21 cellular contexts compared by ENCODE assay signal in the genomic region with DNA sequence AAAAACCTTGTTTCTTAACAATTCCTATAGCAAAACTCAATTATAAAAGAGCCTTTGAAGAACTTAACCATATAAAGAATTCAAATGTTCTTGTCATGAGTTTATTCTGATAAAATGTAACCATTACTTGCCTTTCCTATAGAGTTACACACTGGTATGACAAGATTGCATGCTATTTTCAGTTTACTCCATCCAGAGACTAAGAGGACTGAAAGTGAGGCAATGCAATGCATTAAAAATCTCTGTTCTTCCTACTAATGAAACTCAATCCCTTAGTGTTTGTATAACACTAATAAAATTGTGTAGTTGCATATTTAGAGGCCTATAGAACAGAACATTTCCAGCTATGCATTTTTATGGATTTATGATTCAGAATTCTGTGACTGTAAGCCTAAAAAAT.
"Had no signal": no experiment of that assay in that cellular context is flagged by ENCODE, and none has a peak within 500 bp of the region (broad histone marks: within the 10 kb centered on the region; RNA-seq: fewer than 3 reads in every experiment).

No MANE protein-coding gene starts in this region.

- DNase-seq: activated CD4-positive, alpha-beta T cell treated with anti-CD3 and anti-CD28 coated beads, Interleukin-2, amount 10 ng/mL, durations not matched to agents 7 days and 5 days; activated CD8-positive, alpha-beta memory T cell treated with anti-CD3 and anti-CD28 coated beads, Interleukin-2, amount 50 U/mL, for 4 hours; activated naive CD4-positive, alpha-beta T cell treated with anti-CD3 and anti-CD28 coated beads, Interleukin-2, amount 10 ng/mL, durations not matched to agents 7 days and 5 days; activated naive CD8-positive, alpha-beta T cell treated with anti-CD3 and anti-CD28 coated beads, Interleukin-2, amount 50 U/mL, for 24 hours; activated T-cell treated with anti-CD3 and anti-CD28 coated beads, Interleukin-2, amount 50 U/mL, for 4 hours; effector memory CD4-positive, alpha-beta T cell; lower lobe of right lung; natural killer cell; right lobe of liver; stimulated activated CD4-positive, alpha-beta T cell treated with anti-CD3 and anti-CD28 coated beads, Interleukin-4, amount 100 ng/mL, for 4 hours; stimulated activated naive B cell treated with anti-CD40 and anti-IgM and Interleukin-4, amounts not matched to agents 10 μg/mL and 1 μg/mL and 100 μg/mL, for 72 hours; T1000; upper lobe of right lung had no signal

- H3K79me2 ChIP-seq: parathyroid adenoma had no signal

- H3K36me3 ChIP-seq: breast epithelium, right lobe of liver had no signal

- H3K4me2 ChIP-seq: hepatocyte had no signal

- FAIRE-seq: endothelial cell of umbilical vein, keratinocyte had no signal

- H2AFZ ChIP-seq: hepatocyte, parathyroid adenoma had no signal

- ATAC-seq: activated naive CD8-positive, alpha-beta T cell treated with anti-CD3 and anti-CD28 coated beads, Interleukin-2, amount 50 U/mL, for 24 hours; activated T-cell treated with anti-CD3 and anti-CD28 coated beads, Interleukin-2, amount 50 U/mL, for 4 hours; lower lobe of right lung; stimulated activated naive B cell treated with anti-CD40 and anti-IgM and Interleukin-4, amounts not matched to agents 10 μg/mL and 1 μg/mL and 100 μg/mL, for 72 hours; upper lobe of right lung had no signal

- H3K27ac ChIP-seq: ascending aorta, breast epithelium, esophagus muscularis mucosa, hepatocyte, lower lobe of right lung, neutrophil, parathyroid adenoma, right lobe of liver, upper lobe of right lung had no signal

- H3K9me3 ChIP-seq: neutrophil, right lobe of liver had no signal

- H3K27me3 ChIP-seq: ascending aorta, breast epithelium, esophagus muscularis mucosa, hepatocyte, neutrophil, right lobe of liver, upper lobe of right lung had no signal

- H3K4me3 ChIP-seq: ascending aorta, breast epithelium, esophagus muscularis mucosa, hepatocyte, lower lobe of right lung, right lobe of liver, upper lobe of right lung had no signal

- H3K4me1 ChIP-seq: ascending aorta, breast epithelium, lower lobe of right lung, parathyroid adenoma, right lobe of liver, upper lobe of right lung had no signal

- H3K9ac ChIP-seq: parathyroid adenoma had no signal
